Comparison of ENCODE assay signal across 8 cellular contexts in genomic region chr6:165231581-165232276, GRCh38.
DNase-seq lines count a peak whose midpoint lies in the region; ATAC-seq and FAIRE-seq lines count a peak whose summit lies in the region.

No MANE protein-coding gene starts in this region.

- DNase-seq in Right ventricle myocardium inferior (ENCODE audit: missing footprints) (no peak), cardiac septum (ENCODE audit: low spot score) (no peak), T1000 (lab: John Stamatoyannopoulos, UW) (peak; percentile 28), hypothalamus (lab: John Stamatoyannopoulos, UW) (peak in 27 of 51 donors; percentile 8 to 77 (median 31)), urothelium cell line (ENCODE audit: low spot score) (peak; percentile 46)
- no peak for DNase-seq in NK-92 treated with Interleukin-12 subunit alpha and Interleukin-12 subunit beta, amount 100 ng/mL, for 24 hours (lab: John Stamatoyannopoulos, UW)
- no peak for DNase-seq in activated CD4-positive, alpha-beta T cell treated with anti-CD3 and anti-CD28 coated beads for 4 hours

- intact Hi-C loops in Right ventricle myocardium inferior (cut with DNase I) (loop anchor here (5.0 kb wide), 1 partner anchor 304 kb away; no protein-coding TSS in a partner anchor), cardiac septum (cut with DNase I) (no loop called here)

- ATAC-seq in Right ventricle myocardium inferior (peak; percentile 61), GM21528 (IDR thresholded peaks at IDR 0.05; ENCODE audit: low FRiP score, unreplicated experiment) (no peak)

- FAIRE-seq in urothelium cell line (lab: Jason Lieb, UNC) = no peak

Comparison
In these comparisons a context has a peak if more than half of its experiments do, and no peak if none do; other contexts are left out.
1. DNase-seq: peak in T1000 (single experiment), hypothalamus (27 of 51) and urothelium cell line (single experiment); none in Right ventricle myocardium inferior (single experiment), cardiac septum (single experiment), NK-92 treated with Interleukin-12 subunit alpha and Interleukin-12 subunit beta, amount 100 ng/mL, for 24 hours (single experiment) and activated CD4-positive, alpha-beta T cell treated with anti-CD3 and anti-CD28 coated beads for 4 hours (0 of 2).